ENCODE assay signal across 14 cellular contexts in the genomic region with DNA sequence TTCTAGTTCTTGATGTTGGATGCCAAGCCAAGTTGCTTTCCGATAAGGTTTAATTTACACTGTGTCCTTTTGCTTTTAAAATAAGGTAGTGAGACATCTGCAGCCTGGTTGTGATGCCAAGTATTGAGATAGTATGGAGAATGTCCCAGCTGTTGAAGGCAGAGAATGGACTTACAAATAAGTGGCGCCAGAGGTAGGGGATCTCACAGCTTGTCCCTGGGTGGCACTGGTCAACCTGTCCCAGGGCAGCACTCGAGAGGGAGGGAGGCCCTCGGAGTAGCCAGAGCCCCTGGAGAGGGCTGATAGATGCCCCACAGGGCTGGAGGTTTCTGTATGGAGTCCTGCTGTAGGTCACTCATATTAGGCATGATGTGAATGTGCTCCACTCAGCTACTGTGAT.
"Had no signal": no experiment of that assay in that cellular context is flagged by ENCODE, and none has a peak within 500 bp of the region (broad histone marks: within the 10 kb centered on the region; RNA-seq: fewer than 3 reads in every experiment).

No MANE protein-coding gene starts in this region.

- H3K27me3 Mint-ChIP-seq: activated CD8-positive, alpha-beta T cell treated with anti-CD3 and anti-CD28 coated beads for 36 hours; dendritic cell treated with granulocyte-macrophage colony-stimulating factor and Interleukin-4, amounts not matched to agents 40 ng/mL and 50 ng/mL, for 4 days; naive thymus-derived CD8-positive, alpha-beta T cell had no signal

- H3K36me3 Mint-ChIP-seq: naive thymus-derived CD8-positive, alpha-beta T cell had no signal

- H3K27me3 ChIP-seq: transverse colon had no signal

- H3K9me3 ChIP-seq: mucosa of descending colon, transverse colon had no signal

- DNase-seq: activated CD4-positive, alpha-beta T cell treated with anti-CD3 and anti-CD28 coated beads for 1 hour; activated CD8-positive, alpha-beta memory T cell treated with anti-CD3 and anti-CD28 coated beads, Interleukin-2, amount 50 U/mL, for 48 hours; activated CD8-positive, alpha-beta T cell treated with anti-CD3 and anti-CD28 coated beads for 36 hours; activated naive CD4-positive, alpha-beta T cell; anterior cingulate cortex; mucosa of descending colon; naive thymus-derived CD8-positive, alpha-beta T cell; retina; stimulated activated CD4-positive, alpha-beta T cell treated with anti-CD3 and anti-CD28 coated beads, Interleukin-2, amount 100 ng/mL, for 48 hours; stimulated activated naive CD4-positive, alpha-beta T cell; transverse colon had no signal

- ATAC-seq: activated CD8-positive, alpha-beta T cell treated with anti-CD3 and anti-CD28 coated beads for 36 hours; mucosa of descending colon; naive thymus-derived CD8-positive, alpha-beta T cell; SK-N-SH treated with all-trans-retinoic acid at 6 μM for 48 hours had no signal

- H3K27ac ChIP-seq: transverse colon had no signal

- H3K4me3 Mint-ChIP-seq: activated CD8-positive, alpha-beta T cell treated with anti-CD3 and anti-CD28 coated beads for 36 hours; activated T-helper 1 cell treated with anti-CD3 and anti-CD28 coated beads, Interleukin-12 subunit alpha, Interleukin-12 subunit beta, Interleukin-2, Interleukin-4 antibody, amounts not matched to agents 30 ng/mL and 10 ng/mL and 1 ng/mL, durations not matched to agents 14 hours and 24 hours and 36 hours; dendritic cell treated with granulocyte-macrophage colony-stimulating factor and Interleukin-4, amounts not matched to agents 40 ng/mL and 50 ng/mL, for 4 days; naive thymus-derived CD8-positive, alpha-beta T cell had no signal

- H3K27ac Mint-ChIP-seq: activated T-helper 1 cell treated with anti-CD3 and anti-CD28 coated beads, Interleukin-12 subunit alpha, Interleukin-12 subunit beta, Interleukin-2, Interleukin-4 antibody, amounts not matched to agents 30 ng/mL and 10 ng/mL and 1 ng/mL, durations not matched to agents 14 hours and 24 hours and 36 hours; dendritic cell treated with granulocyte-macrophage colony-stimulating factor and Interleukin-4, amounts not matched to agents 40 ng/mL and 50 ng/mL, for 4 days had no signal

- H3K9me3 Mint-ChIP-seq: activated CD8-positive, alpha-beta T cell treated with anti-CD3 and anti-CD28 coated beads for 36 hours; activated T-helper 1 cell treated with anti-CD3 and anti-CD28 coated beads, Interleukin-12 subunit alpha, Interleukin-12 subunit beta, Interleukin-2, Interleukin-4 antibody, amounts not matched to agents 30 ng/mL and 10 ng/mL and 1 ng/mL, durations not matched to agents 14 hours and 24 hours and 36 hours; dendritic cell treated with granulocyte-macrophage colony-stimulating factor and Interleukin-4, amounts not matched to agents 40 ng/mL and 50 ng/mL, for 4 days; naive thymus-derived CD8-positive, alpha-beta T cell had no signal
